In genomic region chr5:72816297-72817075, GRCh38 we compare ENCODE assay signal across 8 cellular contexts. TPM values are rescaled to one million over a fixed set of nuclear protein-coding genes. Genes with fewer than 3 reads are reported as not detected.
DNase-seq lines count a peak whose midpoint lies in the region; ATAC-seq, FAIRE-seq and TF ChIP-seq lines count a peak whose summit lies in the region.

TNPO1 (plus strand) TSS chr5:72816661; CDS start chr5:72816738, 77 bp downstream.

- no peaks in the 10 kb centered on the region for H3K36me3 ChIP-seq in OCI-LY7 (ENCODE audit: insufficient read depth, low read length)
- no peaks in the 10 kb centered on the region for H3K36me3 ChIP-seq in mucosa of descending colon (ENCODE audit: low read depth)

- H4K20me1 ChIP-seq in OCI-LY7 (ENCODE audit: insufficient read depth, low read length) = no peaks in the 10 kb centered on the region

- H3K9me2 ChIP-seq in OCI-LY7 (ENCODE audit: insufficient read depth, low read length) = no peaks in the 10 kb centered on the region

- H3K79me2 ChIP-seq in OCI-LY7 (ENCODE audit: insufficient read depth, low read depth, low read length) = peaks cover 30% of the 10 kb centered on the region; the same call in 1 of the 2 replicates

- H3K4me3 ChIP-seq in OCI-LY7 (ENCODE audit: low read depth, low read length, poor library complexity, severe bottlenecking) (peak within 1 kb of the TSS; percentile 78), mucosa of descending colon (peak within 1 kb of the TSS; percentile 64)

- H2AFZ ChIP-seq in OCI-LY7 (ENCODE audit: low read length) = peak within 1 kb of the TSS; percentile 99

- BruUV-seq in OCI-LY7 (replicated peaks; lab: Mats Ljungman, UMichigan) = no TSS peak

- H3K9me3 ChIP-seq in OCI-LY7 (ENCODE audit: low read length) = 0 out of 2 replicates have a peak, but pooled peaks cover 10% of the 10 kb centered on the region
- H3K9me3 ChIP-seq in mucosa of descending colon = no peaks in the 10 kb centered on the region

- H3K4me1 ChIP-seq in OCI-LY7 (ENCODE audit: insufficient read depth, low read length, poor library complexity, severe bottlenecking) (peaks cover 21% of the 10 kb centered on the region), mucosa of descending colon (ENCODE audit: low read depth) (peaks cover 10% of the 10 kb centered on the region)

- peak within 1 kb of the TSS; percentile 83 for H3K4me2 ChIP-seq in OCI-LY7 (ENCODE audit: low read length)

- DNase-seq in D341Med (ENCODE audit: low spot score) (peak; percentile 91), HTR-8/SVneo (ENCODE audit: insufficient read length, low spot score) (peak; percentile 79), OCI-LY7 (ENCODE audit: low spot score) (peak; percentile 92), activated T-cell treated with anti-CD3 and anti-CD28 coated beads for 48 hours (ENCODE audit: low read depth) (peak; percentile 78), epithelial cell of prostate (ENCODE audit: low read depth, low spot score) (no peak), mucosa of descending colon (peak; percentile 94 to 97 (median 96))
- DNase-seq in stimulated activated CD8-positive, alpha-beta memory T cell treated with anti-CD3 and anti-CD28 coated beads, Interleukin-4, amount 100 ng/mL, for 1 hour (ENCODE audit: low read depth in 2 of 2, low spot score in 1 of 2) = peak; percentile 69 to 71

- POLR2A ChIA-PET in OCI-LY7 (lab: Charles Lee) = interaction anchor here (0.7 to 4.5 kb wide), 9 partner anchors 11 to 228 kb away, joined by 3 to 46 read pairs (median 8); no protein-coding TSS in a partner anchor

- intact Hi-C loops in OCI-LY7 (cut with micrococcal nuclease; ENCODE audit: unreplicated experiment) (loop anchor here (1.0 to 5.0 kb wide), 6 partner anchors 32 to 681 kb away; partner anchors contain the start of genes BTF3, FCHO2 and FOXD1), mucosa of descending colon (cut with DNase I, micrococcal nuclease) (loop anchor here (5.0 to 10.0 kb wide), 2 partner anchors 202 to 204 kb away; no protein-coding TSS in a partner anchor)

- H3K27ac ChIP-seq in OCI-LY7 (ENCODE audit: low read depth, low read length, poor library complexity, severe bottlenecking) (peak within 1 kb of the TSS; percentile 86), epithelial cell of prostate (peak within 1 kb of the TSS; percentile 88)

- peak; percentile 85 for ATAC-seq in GM21381 (IDR thresholded peaks at IDR 0.05; ENCODE audit: unreplicated experiment)
- ATAC-seq in mucosa of descending colon = peak; percentile 93

- no peak for TF ChIP-seq CTCF in OCI-LY7 (conservative IDR thresholded peaks at IDR 0.05; ENCODE audit: low read length)
- TF ChIP-seq CTCF in mucosa of descending colon (IDR thresholded peaks at IDR 0.05) = no peak

- peak; percentile 73 for FAIRE-seq in HTR-8/SVneo (lab: Jason Lieb, UNC)

- CTCF ChIA-PET in OCI-LY7 (lab: Charles Lee; ENCODE audit: unreplicated experiment) = interaction anchor here (1.2 to 1.4 kb wide), 2 partner anchors 13 to 24 kb away, joined by 4 to 9 read pairs; no protein-coding TSS in a partner anchor

RNA-seq across cellular contexts. Expression of gene TNPO1, which starts in this region (rescaled TPM):
- 95.2 and 131 TPM in 2 replicates for total RNA-seq in OCI-LY7 (2014; rRNA removed; shearing (Covaris generic))
- 128 and 132 TPM in 2 replicates for total RNA-seq in OCI-LY7 (2022)
- 10 to 100 TPM; 69.4 to 95.1 (median 76.8) TPM for total RNA-seq in mucosa of descending colon
